ENCODE assay signal across 8 cellular contexts in genomic region chr16:6266703-6267102, GRCh38.
"Had no signal": no experiment of that assay in that cellular context is flagged by ENCODE, and none has a peak within 500 bp of the region (broad histone marks: within the 10 kb centered on the region; RNA-seq: fewer than 3 reads in every experiment).

No MANE protein-coding gene starts in this region.

- DNase-seq: GDM1, GF-D8 had no signal

- FAIRE-seq: G401.6, GM12878, GM12891, GM12892, GM18507, GM19239 had no signal

- ATAC-seq: GM12878 had no signal

- H3K4me3 ChIP-seq: GM12878 had no signal
